ENCODE assay signal across 8 cellular contexts in genomic region chr5:137498301-137498735, GRCh38. TPM values are rescaled to one million over a fixed set of nuclear protein-coding genes. Genes with fewer than 3 reads are reported as not detected.
DNase-seq lines count a peak whose midpoint lies in the region; TF ChIP-seq lines count a peak whose summit lies in the region.

No MANE protein-coding gene starts in this region.

- DNase-seq in AG08395 (ENCODE audit: low spot score) (peak; percentile 37), MG63 (peak; percentile 53), fibroblast of lung (ENCODE audit: low read depth in 2 of 2) (peak in 1 of 2 donors; percentile 51), neural crest cell (ENCODE audit: low read depth, low spot score) (peak; percentile 22), mesenteric fat pad (ENCODE audit: low spot score) (no peak), NCI-H1930 (lab: John Stamatoyannopoulos, UW) (no peak), Karpas-422 (no peak)
- no peak for DNase-seq in activated naive CD4-positive, alpha-beta T cell treated with anti-CD3 and anti-CD28 coated beads, Interleukin-2, amount 50 U/mL, for 16 hours

- H3K4me3 Mint-ChIP-seq in neural crest cell = peak overlapping the region; percentile 80

- peaks cover 30% of the 10 kb centered on the region for H3K27me3 Mint-ChIP-seq in neural crest cell (ENCODE audit: low read depth)

- H3K9ac ChIP-seq in fibroblast of lung (ENCODE audit: insufficient read depth, low read length) (peak overlapping the region; percentile 12), Karpas-422 (ENCODE audit: low read length) (no peak overlapping the region)

- no peak overlapping the region for H3K27ac Mint-ChIP-seq in neural crest cell (ENCODE audit: unreplicated experiment)

- no peak for TF ChIP-seq CTCF in fibroblast of lung (conservative IDR thresholded peaks at IDR 0.05 in 1 of 2, IDR thresholded peaks at IDR 0.05 in 1 of 2; ENCODE audit: low read depth in 1 of 2, low read length in 2 of 2)
- TF ChIP-seq CTCF in neural crest cell (conservative IDR thresholded peaks at IDR 0.05) = no peak

- H3K36me3 ChIP-seq in MG63 (peaks cover 42% of the 10 kb centered on the region), fibroblast of lung (ENCODE audit: control insufficient read depth, insufficient read depth, low read length) (no peaks in the 10 kb centered on the region), Karpas-422 (ENCODE audit: insufficient read depth, low read length) (no peaks in the 10 kb centered on the region)

- H3K27ac ChIP-seq in fibroblast of lung (ENCODE audit: insufficient read depth, low read length) (no peak overlapping the region), Karpas-422 (ENCODE audit: low read length) (no peak overlapping the region)

- no peaks in the 10 kb centered on the region for H3K36me3 Mint-ChIP-seq in neural crest cell (ENCODE audit: low read depth)

- H4K20me1 ChIP-seq in fibroblast of lung (ENCODE audit: control insufficient read depth, extremely low read depth, insufficient read depth, low read length) (no peaks in the 10 kb centered on the region), Karpas-422 (ENCODE audit: insufficient read depth, low read depth, low read length) (no peaks in the 10 kb centered on the region)

- H3K27me3 ChIP-seq in MG63 (no peaks in the 10 kb centered on the region), fibroblast of lung (ENCODE audit: control insufficient read depth, insufficient read depth, low read length) (peaks cover 6% of the 10 kb centered on the region), Karpas-422 (ENCODE audit: low read length) (no peaks in the 10 kb centered on the region)

- H3K4me2 ChIP-seq in fibroblast of lung (ENCODE audit: extremely low read depth, insufficient read depth, low read length) (peak overlapping the region; percentile 85), Karpas-422 (ENCODE audit: low read depth, low read length, poor library complexity, severe bottlenecking) (no peak overlapping the region)

- H3K4me1 ChIP-seq in fibroblast of lung (ENCODE audit: control insufficient read depth, extremely low read depth, insufficient read depth, low read length) = no peaks in the 10 kb centered on the region
- no peaks in the 10 kb centered on the region for H3K4me1 ChIP-seq in Karpas-422 (ENCODE audit: low read length)

- no peaks in the 10 kb centered on the region for H3K79me2 ChIP-seq in fibroblast of lung (ENCODE audit: control insufficient read depth, insufficient read depth, low read length)
- no peaks in the 10 kb centered on the region for H3K79me2 ChIP-seq in Karpas-422 (ENCODE audit: low read length)

- H2AFZ ChIP-seq in fibroblast of lung (ENCODE audit: low read length) (peak overlapping the region; percentile 33), Karpas-422 (ENCODE audit: low read length) (no peak overlapping the region)

- peaks cover 6% of the 10 kb centered on the region for H3K4me1 Mint-ChIP-seq in neural crest cell

- H3K4me3 ChIP-seq in MG63 (peak overlapping the region; percentile 97), fibroblast of lung (replicated peaks in 1 of 4; ENCODE audit: control extremely low read depth in 1 of 4, insufficient read depth in 1 of 4, low read depth in 3 of 4, low read length in 4 of 4) (peak overlapping the region in 3 of 4 experiments; percentile 44 to 77 (median 59)), Karpas-422 (ENCODE audit: low read length) (no peak overlapping the region)

- no peaks in the 10 kb centered on the region for H3K9me2 ChIP-seq in Karpas-422 (replicated peaks; ENCODE audit: insufficient read depth, low read length)

- no peaks in the 10 kb centered on the region for H3K9me3 Mint-ChIP-seq in neural crest cell

- H3K9me3 ChIP-seq in MG63 = no peaks in the 10 kb centered on the region
- H3K9me3 ChIP-seq in fibroblast of lung (ENCODE audit: control insufficient read depth, insufficient read depth, low read depth, low read length) = no peaks in the 10 kb centered on the region
- H3K9me3 ChIP-seq in Karpas-422 (ENCODE audit: low read length) = no peaks in the 10 kb centered on the region

RNA-seq across cellular contexts. Expression of gene SPOCK1, which starts 0.8 kb away (rescaled TPM):
- 37.9 and 92.3 TPM in 2 replicates for total RNA-seq in MG63 (2014; rRNA removed; shearing (Covaris generic); ENCODE audit: low replicate concordance)
- total RNA-seq in fibroblast of lung (11.1 and 30.3 TPM in 2 replicates), neural crest cell (75.6 and 89.7 TPM in 2 replicates), mesenteric fat pad (59.8 TPM)
- polyA plus RNA-seq in fibroblast of lung = 34.9 and 44.9 TPM in 2 replicates
- polyA plus RNA-seq in fibroblast of lung (2012) = 24.6 and 28.7 TPM in 2 replicates
- polyA minus RNA-seq in fibroblast of lung (ENCODE audit: low replicate concordance) = 32.5 TPM in 2 replicates
- total RNA-seq in Karpas-422 (2014; rRNA removed; shearing (Covaris generic); ENCODE audit: low replicate concordance) = 0.54 and 1.0 TPM in 2 replicates

Comparison
In these comparisons a context has a peak if more than half of its experiments do, and no peak if none do; other contexts are left out.
1. DNase-seq: peak in AG08395 (single experiment), MG63 (single experiment) and neural crest cell (single experiment); none in mesenteric fat pad (single experiment), activated naive CD4-positive, alpha-beta T cell treated with anti-CD3 and anti-CD28 coated beads, Interleukin-2, amount 50 U/mL, for 16 hours (single experiment), NCI-H1930 (0 of 2) and Karpas-422 (single experiment).